Comparison of ENCODE assay signal across 8 cellular contexts in the genomic region with DNA sequence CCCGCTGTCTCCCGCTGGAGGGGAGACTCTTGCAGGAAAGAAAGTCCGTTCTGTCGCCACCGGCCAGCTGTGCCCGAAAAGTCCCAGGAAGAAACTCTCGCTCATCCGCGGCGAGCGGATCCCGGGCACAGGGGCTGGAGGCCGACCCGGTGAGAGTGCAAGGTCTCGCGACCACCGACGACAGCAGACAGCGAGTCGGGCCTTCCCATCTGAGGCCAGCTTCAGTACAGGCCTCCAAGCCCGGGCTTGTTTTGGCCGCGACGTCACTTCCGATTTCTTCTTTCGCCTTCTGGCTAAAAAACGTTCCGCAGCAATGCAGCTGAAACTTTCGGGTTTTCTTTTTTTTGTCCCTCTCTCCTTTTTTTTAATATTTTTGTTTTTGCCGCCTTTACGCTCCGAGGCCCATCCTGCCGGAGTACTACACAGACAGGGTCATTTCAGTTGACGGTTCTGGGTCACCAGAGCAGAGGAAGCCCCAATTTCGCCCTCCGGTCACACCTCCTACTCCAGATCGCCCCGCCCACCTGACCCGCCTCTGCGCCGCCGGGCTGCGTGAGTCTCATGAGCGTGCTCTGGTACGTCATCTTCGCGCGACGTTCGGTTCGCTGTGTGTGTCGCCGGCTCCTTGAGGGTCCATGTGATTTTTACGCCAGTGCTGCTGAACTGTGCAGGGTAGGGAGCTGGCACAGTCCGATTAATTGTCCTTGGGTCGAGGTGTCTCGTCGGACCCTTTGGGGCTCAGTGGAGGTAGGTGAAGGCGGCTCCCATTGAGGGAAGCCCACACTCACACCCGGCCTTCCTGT. TPM values are rescaled to one million over a fixed set of nuclear protein-coding genes. Genes with fewer than 3 reads are reported as not detected.
DNase-seq lines count a peak whose midpoint lies in the region; ATAC-seq and TF ChIP-seq lines count a peak whose summit lies in the region.

A gene with protein sequence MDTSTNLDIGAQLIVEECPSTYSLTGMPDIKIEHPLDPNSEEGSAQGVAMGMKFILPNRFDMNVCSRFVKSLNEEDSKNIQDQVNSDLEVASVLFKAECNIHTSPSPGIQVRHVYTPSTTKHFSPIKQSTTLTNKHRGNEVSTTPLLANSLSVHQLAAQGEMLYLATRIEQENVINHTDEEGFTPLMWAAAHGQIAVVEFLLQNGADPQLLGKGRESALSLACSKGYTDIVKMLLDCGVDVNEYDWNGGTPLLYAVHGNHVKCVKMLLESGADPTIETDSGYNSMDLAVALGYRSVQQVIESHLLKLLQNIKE (minus strand): TSS at position 474 of the 803 bp plus-strand sequence. CDS start 2,758 bp downstream, outside the sequence.
A gene with protein sequence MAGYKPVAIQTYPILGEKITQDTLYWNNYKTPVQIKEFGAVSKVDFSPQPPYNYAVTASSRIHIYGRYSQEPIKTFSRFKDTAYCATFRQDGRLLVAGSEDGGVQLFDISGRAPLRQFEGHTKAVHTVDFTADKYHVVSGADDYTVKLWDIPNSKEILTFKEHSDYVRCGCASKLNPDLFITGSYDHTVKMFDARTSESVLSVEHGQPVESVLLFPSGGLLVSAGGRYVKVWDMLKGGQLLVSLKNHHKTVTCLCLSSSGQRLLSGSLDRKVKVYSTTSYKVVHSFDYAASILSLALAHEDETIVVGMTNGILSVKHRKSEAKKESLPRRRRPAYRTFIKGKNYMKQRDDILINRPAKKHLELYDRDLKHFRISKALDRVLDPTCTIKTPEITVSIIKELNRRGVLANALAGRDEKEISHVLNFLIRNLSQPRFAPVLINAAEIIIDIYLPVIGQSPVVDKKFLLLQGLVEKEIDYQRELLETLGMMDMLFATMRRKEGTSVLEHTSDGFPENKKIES (plus strand): TSS at position 578 of the 803 bp plus-strand sequence. CDS start 1,602 bp downstream, outside the sequence.

- no peak for TF ChIP-seq CTCF in lower lobe of right lung (IDR thresholded peaks at IDR 0.05)

- ATAC-seq in GM19468 (IDR thresholded peaks at IDR 0.05; ENCODE audit: extremely low read depth, unreplicated experiment), result peak; percentile 65
- ATAC-seq in lower lobe of right lung, result peak; percentile 100

- H3K27ac Mint-ChIP-seq in CD8-positive, alpha-beta memory T cell, result peak within 1 kb of the TSS; percentile 98 to 100 (median 100)

- no peaks in the 10 kb centered on the region for H3K9me3 ChIP-seq in CD8-positive, alpha-beta memory T cell (ENCODE audit: low read length)
- no peaks in the 10 kb centered on the region for H3K9me3 ChIP-seq in lower lobe of right lung

- intact Hi-C loops in lower lobe of right lung (cut with DNase I), result no loop called here

- CTCF ChIA-PET in CD8-positive, alpha-beta memory T cell (lab: Charles Lee), result interaction anchor here (0.9 to 1.9 kb wide), 3 partner anchors 11 to 26 kb away, joined by 3 to 5 read pairs (median 3); no protein-coding TSS in a partner anchor

- H3K27ac ChIP-seq in CD8-positive, alpha-beta memory T cell (ENCODE audit: low read depth, low read length), result peak within 1 kb of the TSS; percentile 97
- H3K27ac ChIP-seq in lower lobe of right lung, result peak within 1 kb of the TSS; percentile 94

- H3K27me3 ChIP-seq in CD8-positive, alpha-beta memory T cell (ENCODE audit: insufficient read depth, low read length, poor library complexity, severe bottlenecking), result no peaks in the 10 kb centered on the region
- no peaks in the 10 kb centered on the region for H3K27me3 ChIP-seq in lower lobe of right lung (ENCODE audit: low read depth)

- H3K36me3 ChIP-seq in CD8-positive, alpha-beta memory T cell (ENCODE audit: insufficient read depth, low read length), result peaks cover 8% of the 10 kb centered on the region
- H3K36me3 ChIP-seq in lower lobe of right lung, result peaks cover 49% of the 10 kb centered on the region

- H3K9me3 Mint-ChIP-seq in CD8-positive, alpha-beta memory T cell, result no peaks in the 10 kb centered on the region

- peak within 1 kb of the TSS; percentile 76 for H3K4me3 ChIP-seq in CD8-positive, alpha-beta memory T cell (ENCODE audit: low read length)
- H3K4me3 ChIP-seq in lower lobe of right lung, result peak within 1 kb of the TSS; percentile 83

- H3K27me3 Mint-ChIP-seq in CD8-positive, alpha-beta memory T cell, result peaks cover 0 to 4% of the 10 kb centered on the region in 2 donors

- H3K4me3 Mint-ChIP-seq in CD8-positive, alpha-beta memory T cell, result peak within 1 kb of the TSS; percentile 98 to 100 (median 99)

- H3K4me1 ChIP-seq in CD8-positive, alpha-beta memory T cell (ENCODE audit: insufficient read depth, low read length), result peaks cover 24% of the 10 kb centered on the region
- peaks cover 35% of the 10 kb centered on the region for H3K4me1 ChIP-seq in lower lobe of right lung

- H3K4me1 Mint-ChIP-seq in CD8-positive, alpha-beta memory T cell, result peaks cover 57 to 74% (median 71%) of the 10 kb centered on the region in 3 donors

- peaks cover 3 to 53% (median 11%) of the 10 kb centered on the region in 3 donors for H3K36me3 Mint-ChIP-seq in CD8-positive, alpha-beta memory T cell

- DNase-seq in CD8-positive, alpha-beta memory T cell, result peak; percentile 96 to 99 (median 98)
- DNase-seq in HS-5 (ENCODE audit: low read depth) (peak; percentile 91), lower lobe of right lung (peak; percentile 100)
- DNase-seq in NK-92 treated with Interleukin-12 subunit alpha and Interleukin-12 subunit beta, amount 100 ng/mL, for 24 hours (lab: John Stamatoyannopoulos, UW), result peak; percentile 97
- DNase-seq in activated CD8-positive, alpha-beta memory T cell treated with anti-CD3 and anti-CD28 coated beads for 24 hours, result peak; percentile 99
- peak; percentile 100 for DNase-seq in effector CD4-positive, alpha-beta T cell
- peak; percentile 97 to 98 (median 98) for DNase-seq in stimulated activated CD4-positive, alpha-beta T cell treated with anti-CD3 and anti-CD28 coated beads, TNF-alpha, amount 100 ng/mL, for 24 hours (ENCODE audit: low read depth in 3 of 3)

- POLR2A ChIA-PET in CD8-positive, alpha-beta memory T cell (lab: Charles Lee), result interaction anchor here (0.7 to 2.0 kb wide), 3 partner anchors 9 to 68 kb away, joined by 3 to 13 read pairs (median 4); a partner anchor contains a TSS

RNA-seq across cellular contexts. Expression of the first gene that starts in this region (rescaled TPM):
- 10 to 100 TPM; 16.4 to 22.3 TPM for total RNA-seq in CD8-positive, alpha-beta memory T cell
- 17.2 TPM for polyA plus RNA-seq in CD8-positive, alpha-beta memory T cell
- total RNA-seq in lower lobe of right lung, result 26.7 TPM

RNA-seq across cellular contexts. Expression of the second gene that starts in this region (rescaled TPM):
- total RNA-seq in CD8-positive, alpha-beta memory T cell, result 10 to 100 TPM; 53.4 to 56.5 TPM
- 8.9 TPM for polyA plus RNA-seq in CD8-positive, alpha-beta memory T cell
- 12.8 TPM for total RNA-seq in lower lobe of right lung

Comparison
In these comparisons a context has a peak if more than half of its experiments do, and no peak if none do; other contexts are left out.
1. Peak in every context shown above with its lines: DNase-seq, ATAC-seq, H3K4me3 ChIP-seq and H3K27ac ChIP-seq.